ENCODE assay signal across 31 cellular contexts in genomic region chr18:23456835-23457234, GRCh38. TPM values are rescaled to one million over a fixed set of nuclear protein-coding genes. Genes with fewer than 3 reads are reported as not detected.
DNase-seq lines count a peak whose midpoint lies in the region; ATAC-seq and TF ChIP-seq lines count a peak whose summit lies in the region.
"Had no signal": no experiment of that assay in that cellular context is flagged by ENCODE, and none has a peak within 500 bp of the region (broad histone marks: within the 10 kb centered on the region; RNA-seq: fewer than 3 reads in every experiment).

No MANE protein-coding gene starts in this region.

- no peak overlapping the region for H3K4me3 Mint-ChIP-seq in activated CD4-positive, alpha-beta T cell treated with anti-CD3 and anti-CD28 coated beads for 36 hours
- peak overlapping the region; percentile 4 for H3K4me3 Mint-ChIP-seq in natural killer cell treated with Interleukin-12 subunit alpha and Interleukin-12 subunit beta and Interleukin-15 and Interleukin-18, amount 100 ng/mL, for 72 hours
- H3K4me3 Mint-ChIP-seq: activated CD4-positive, alpha-beta T cell treated with anti-CD3 and anti-CD28 coated beads, Interleukin-2, amount 10 ng/mL, durations not matched to agents 24 days and 14 days; activated T-cell treated with anti-CD3 and anti-CD28 coated beads, Interleukin-2, amount 50 U/mL, for 24 hours; CD8-positive, alpha-beta T cell; nephron; T-helper 2 cell treated with Interferon-gamma antibody and Interleukin-4, amounts not matched to agents 5 μg/mL and 100 μg/mL, for 36 hours had no signal

- no peak for TF ChIP-seq CTCF in DND-41 (IDR thresholded peaks at IDR 0.05; ENCODE audit: borderline replicate concordance, extremely low read depth, low read length, poor library complexity, severe bottlenecking)
- no peak for TF ChIP-seq CTCF in GM13976 (IDR thresholded peaks at IDR 0.05; ENCODE audit: borderline replicate concordance, control extremely low read depth, extremely low read depth, insufficient read depth, missing control alignments)

- CTCF ChIA-PET in activated CD4-positive, alpha-beta T cell treated with anti-CD3 and anti-CD28 coated beads for 36 hours (lab: Charles Lee) = interaction anchor here (0.6 to 1.8 kb wide), 3 partner anchors 42 to 222 kb away, joined by 3 to 6 read pairs (median 3); no protein-coding TSS in a partner anchor

- no peaks in the 10 kb centered on the region for H3K27me3 Mint-ChIP-seq in activated CD4-positive, alpha-beta T cell treated with anti-CD3 and anti-CD28 coated beads for 36 hours
- no peaks in the 10 kb centered on the region for H3K27me3 Mint-ChIP-seq in natural killer cell treated with Interleukin-12 subunit alpha and Interleukin-12 subunit beta and Interleukin-15 and Interleukin-18, amount 100 ng/mL, for 72 hours
- H3K27me3 Mint-ChIP-seq: activated CD4-positive, alpha-beta T cell treated with anti-CD3 and anti-CD28 coated beads, Interleukin-2, amount 10 ng/mL, durations not matched to agents 24 days and 14 days; activated T-cell treated with anti-CD3 and anti-CD28 coated beads, Interleukin-2, amount 50 U/mL, for 24 hours had no signal

- no peaks in the 10 kb centered on the region for H3K27me3 ChIP-seq in DND-41 (ENCODE audit: insufficient read depth, low read length, poor library complexity)
- H3K27me3 ChIP-seq in adipocyte (replicated peaks; ENCODE audit: control insufficient read depth, insufficient read depth, low read length) = no peaks in the 10 kb centered on the region
- H3K27me3 ChIP-seq: brain microvascular endothelial cell, gastroesophageal sphincter, Peyer's patch, testis had no signal

- in situ Hi-C loops in GM13976 (cut with MboI; ENCODE audit: low sequenced_read_pairs, unreplicated experiment) = no loop called here

- H3K9me3 ChIP-seq in DND-41 (ENCODE audit: insufficient read depth, low read length, severe bottlenecking) = no peaks in the 10 kb centered on the region
- H3K9me3 ChIP-seq in adipocyte (ENCODE audit: control insufficient read depth, low read length) = no peaks in the 10 kb centered on the region
- H3K9me3 ChIP-seq: gastroesophageal sphincter, Peyer's patch, testis had no signal

- no peak for DNase-seq in activated CD4-positive, alpha-beta T cell treated with anti-CD3 and anti-CD28 coated beads for 36 hours
- DNase-seq in activated CD4-positive, alpha-beta T cell treated with anti-CD3 and anti-CD28 coated beads for 4 hours = no peak
- DNase-seq in DND-41 (no peak), adipocyte (ENCODE audit: low read depth) (no peak), GM13976 (ENCODE audit: low spot score) (no peak), cardiac septum (ENCODE audit: low spot score) (no peak), NCI-H82 treated with DMSO at 0.1 percent for 48 hours (lab: John Stamatoyannopoulos, UW; ENCODE audit: unreplicated experiment) (no peak)
- no peak for DNase-seq in natural killer cell treated with Interleukin-12 subunit alpha and Interleukin-12 subunit beta and Interleukin-15 and Interleukin-18, amount 100 ng/mL, for 72 hours (ENCODE audit: low spot score)
- DNase-seq: activated CD4-positive, alpha-beta T cell treated with anti-CD3 and anti-CD28 coated beads, Interleukin-2, amount 10 ng/mL, durations not matched to agents 24 days and 14 days; activated T-cell treated with anti-CD3 and anti-CD28 coated beads, Interleukin-2, amount 50 U/mL, for 24 hours; amniotic stem cell; brain microvascular endothelial cell; CD8-positive, alpha-beta T cell; EL; kidney glomerular epithelial cell; midbrain; NCI-H1417; NCI-H226; NCI-H69; Peyer's patch; retina; SIG-M5; stimulated activated naive CD4-positive, alpha-beta T cell treated with Interleukin-2 at 50 U/mL for 16 hours; testis had no signal

- peaks cover 14% of the 10 kb centered on the region for H3K36me3 ChIP-seq in DND-41 (ENCODE audit: insufficient read depth, low read length)
- H3K36me3 ChIP-seq in adipocyte (ENCODE audit: control insufficient read depth, insufficient read depth, low read length, severe bottlenecking) = peaks cover 6% of the 10 kb centered on the region

- peaks cover 47% of the 10 kb centered on the region for H3K4me1 ChIP-seq in DND-41 (ENCODE audit: insufficient read depth, low read length)
- peaks cover 50% of the 10 kb centered on the region for H3K4me1 ChIP-seq in adipocyte (ENCODE audit: control insufficient read depth, insufficient read depth, low read length)

- no peak overlapping the region for H2AFZ ChIP-seq in DND-41 (ENCODE audit: low read depth, low read length)

- H3K27ac ChIP-seq in DND-41 (ENCODE audit: low read length) = no peak overlapping the region
- H3K27ac ChIP-seq: 22Rv1, brain microvascular endothelial cell, gastroesophageal sphincter, HL-60, Peyer's patch, skin epidermis, testis, VCaP had no signal

- peaks cover 71% of the 10 kb centered on the region for H3K4me1 Mint-ChIP-seq in activated CD4-positive, alpha-beta T cell treated with anti-CD3 and anti-CD28 coated beads for 36 hours
- H3K4me1 Mint-ChIP-seq in natural killer cell treated with Interleukin-12 subunit alpha and Interleukin-12 subunit beta and Interleukin-15 and Interleukin-18, amount 100 ng/mL, for 72 hours (ENCODE audit: low read depth in 2 of 2) = peaks cover 64 to 73% of the 10 kb centered on the region in 2 donors

- H3K79me2 ChIP-seq in DND-41 (ENCODE audit: insufficient read depth, low read length) = peaks cover 86% of the 10 kb centered on the region

- no peaks in the 10 kb centered on the region for H3K9me3 Mint-ChIP-seq in activated CD4-positive, alpha-beta T cell treated with anti-CD3 and anti-CD28 coated beads for 36 hours (ENCODE audit: low read depth)
- no peaks in the 10 kb centered on the region for H3K9me3 Mint-ChIP-seq in natural killer cell treated with Interleukin-12 subunit alpha and Interleukin-12 subunit beta and Interleukin-15 and Interleukin-18, amount 100 ng/mL, for 72 hours
- H3K9me3 Mint-ChIP-seq: activated CD4-positive, alpha-beta T cell treated with anti-CD3 and anti-CD28 coated beads, Interleukin-2, amount 10 ng/mL, durations not matched to agents 24 days and 14 days; activated T-cell treated with anti-CD3 and anti-CD28 coated beads, Interleukin-2, amount 50 U/mL, for 24 hours; CD8-positive, alpha-beta T cell; nephron; T-helper 2 cell treated with Interferon-gamma antibody and Interleukin-4, amounts not matched to agents 5 μg/mL and 100 μg/mL, for 36 hours had no signal

- peaks cover 38% of the 10 kb centered on the region for H4K20me1 ChIP-seq in DND-41 (ENCODE audit: insufficient read depth, low read length)

- H3K4me3 ChIP-seq in DND-41 (ENCODE audit: low read depth in 1 of 2, low read length in 2 of 2) (no peak overlapping the region), adipocyte (ENCODE audit: low read length) (peak overlapping the region; percentile 37)
- H3K4me3 ChIP-seq: gastroesophageal sphincter, Peyer's patch, skin epidermis, testis had no signal

- H3K36me3 Mint-ChIP-seq in activated CD4-positive, alpha-beta T cell treated with anti-CD3 and anti-CD28 coated beads for 36 hours (ENCODE audit: low read depth) = peaks cover 18% of the 10 kb centered on the region
- peaks cover 6% of the 10 kb centered on the region for H3K36me3 Mint-ChIP-seq in natural killer cell treated with Interleukin-12 subunit alpha and Interleukin-12 subunit beta and Interleukin-15 and Interleukin-18, amount 100 ng/mL, for 72 hours

- peak overlapping the region; percentile 38 for H3K27ac Mint-ChIP-seq in activated CD4-positive, alpha-beta T cell treated with anti-CD3 and anti-CD28 coated beads for 36 hours
- peak overlapping the region in 1 of 2 donors; percentile 20 for H3K27ac Mint-ChIP-seq in natural killer cell treated with Interleukin-12 subunit alpha and Interleukin-12 subunit beta and Interleukin-15 and Interleukin-18, amount 100 ng/mL, for 72 hours
- H3K27ac Mint-ChIP-seq: activated CD4-positive, alpha-beta T cell treated with anti-CD3 and anti-CD28 coated beads, Interleukin-2, amount 10 ng/mL, durations not matched to agents 24 days and 14 days; activated T-cell treated with anti-CD3 and anti-CD28 coated beads, Interleukin-2, amount 50 U/mL, for 24 hours; CD8-positive, alpha-beta T cell; nephron; T-helper 2 cell treated with Interferon-gamma antibody and Interleukin-4, amounts not matched to agents 5 μg/mL and 100 μg/mL, for 36 hours had no signal

- no peak overlapping the region for H3K9ac ChIP-seq in DND-41 (ENCODE audit: low read depth, low read length)
- no peak overlapping the region for H3K9ac ChIP-seq in adipocyte (ENCODE audit: low read length)

- H3K4me2 ChIP-seq in DND-41 (ENCODE audit: insufficient read depth, low read length) = peak overlapping the region; percentile 23; the same call in 1 of the 2 replicates

- POLR2A ChIA-PET in activated CD4-positive, alpha-beta T cell treated with anti-CD3 and anti-CD28 coated beads for 36 hours (lab: Charles Lee) = no interaction called here

- no peak for ATAC-seq in activated CD4-positive, alpha-beta T cell treated with anti-CD3 and anti-CD28 coated beads for 36 hours
- no peak for ATAC-seq in DND-41 (ENCODE audit: insufficient read depth, low read depth)
- ATAC-seq in natural killer cell treated with Interleukin-12 subunit alpha and Interleukin-12 subunit beta and Interleukin-15 and Interleukin-18, amount 100 ng/mL, for 72 hours = no peak
- ATAC-seq: CD8-positive, alpha-beta T cell; gastroesophageal sphincter had no signal

- intact Hi-C loops in activated CD4-positive, alpha-beta T cell treated with anti-CD3 and anti-CD28 coated beads for 36 hours (cut with DNase I, micrococcal nuclease) = loop anchor here in 1 of 2 experiments (10.0 kb wide), 2 partner anchors 968 to 1842 kb away; partner anchors contain the start of genes IMPACT and SNRPD1
- intact Hi-C loops in cardiac septum (cut with DNase I) = no loop called here

RNA-seq across cellular contexts. Expression of gene RIOK3, which starts 3.7 kb away (rescaled TPM):
- total RNA-seq in activated CD4-positive, alpha-beta T cell treated with anti-CD3 and anti-CD28 coated beads for 36 hours = 10 to 100 TPM; 71.1 to 71.2 TPM
- 10 to 100 TPM; 71.5 to 95.4 TPM for total RNA-seq in natural killer cell treated with Interleukin-12 subunit alpha and Interleukin-12 subunit beta and Interleukin-15 and Interleukin-18, amount 100 ng/mL, for 72 hours
- 68.4 TPM for total RNA-seq in cardiac septum

RNA-seq across cellular contexts. Expression of gene RMC1, which starts 46.5 kb away (rescaled TPM):
- 10 to 100 TPM; 28.7 to 29.8 TPM for total RNA-seq in activated CD4-positive, alpha-beta T cell treated with anti-CD3 and anti-CD28 coated beads for 36 hours
- total RNA-seq in natural killer cell treated with Interleukin-12 subunit alpha and Interleukin-12 subunit beta and Interleukin-15 and Interleukin-18, amount 100 ng/mL, for 72 hours = 10 to 100 TPM; 58.8 to 61.1 TPM
- total RNA-seq in cardiac septum = 18.1 TPM
